8 cellular contexts compared by ENCODE assay signal in the genomic region with DNA sequence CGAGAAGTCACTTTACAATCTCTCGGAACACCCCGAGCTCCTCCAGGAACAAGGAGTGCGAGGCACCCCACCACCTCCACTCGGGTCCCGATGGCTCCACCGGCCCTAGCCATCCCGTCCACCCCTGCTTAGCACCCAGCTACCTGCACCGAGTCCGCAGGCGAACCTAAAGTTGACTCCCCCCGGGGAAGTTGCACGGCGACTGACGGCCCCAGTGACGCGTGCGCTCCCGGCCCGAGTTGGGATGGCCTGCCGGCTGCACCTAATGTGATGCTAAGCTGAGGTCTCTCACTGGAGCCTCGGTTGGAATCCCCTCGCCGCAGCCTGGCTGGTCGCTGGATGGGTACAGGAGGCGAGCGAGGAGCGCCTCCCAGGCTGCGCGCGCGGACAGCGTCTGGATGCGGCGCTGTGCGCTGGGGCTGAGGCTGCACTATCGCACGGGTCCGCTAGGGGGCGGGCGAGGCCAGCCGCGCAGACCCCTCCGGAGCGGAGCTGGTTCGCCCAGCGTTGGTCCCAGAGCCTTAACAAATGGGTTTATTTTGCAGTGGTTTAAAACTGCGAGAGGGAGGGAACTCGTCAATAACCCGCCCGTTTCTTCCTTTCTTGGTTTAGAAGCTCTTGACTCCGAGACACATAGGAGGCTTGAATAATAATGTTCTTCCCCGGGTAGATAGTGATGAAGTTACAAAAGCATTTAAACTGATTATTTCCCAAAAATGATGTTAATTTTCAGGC. TPM values are rescaled to one million over a fixed set of nuclear protein-coding genes. Genes with fewer than 3 reads are reported as not detected.
DNase-seq lines count a peak whose midpoint lies in the region; ATAC-seq and TF ChIP-seq lines count a peak whose summit lies in the region.

A gene (minus strand): TSS at position 526 of the 735 bp plus-strand sequence. CDS start 1,426 bp downstream, outside the sequence.

- peak within 1 kb of the TSS; percentile 35 for H3K9ac ChIP-seq in PC-3 (ENCODE audit: low read length)

- peak within 1 kb of the TSS; percentile 75 for H3K4me3 Mint-ChIP-seq in Calu3 (ENCODE audit: low read depth, unreplicated experiment)

- no peaks in the 10 kb centered on the region for H3F3A ChIP-seq in PC-3 (ENCODE audit: low read length, unreplicated experiment)

- H3K27ac ChIP-seq in PC-3 (ENCODE audit: low read length) = no peak within 1 kb of the TSS
- no peak within 1 kb of the TSS for H3K27ac ChIP-seq in ovary
- no peak within 1 kb of the TSS for H3K27ac ChIP-seq in upper lobe of right lung

- intact Hi-C loops in Calu3 (cut with micrococcal nuclease; ENCODE audit: unreplicated experiment) (loop anchor here (2.0 to 5.0 kb wide), 2 partner anchors 87 to 106 kb away; no protein-coding TSS in a partner anchor), PC-3 (cut with micrococcal nuclease) (loop anchor here (1.0 to 2.0 kb wide), 7 partner anchors 86 to 298 kb away; no protein-coding TSS in a partner anchor), ovary (cut with DNase I) (loop anchor here in 2 of 4 donors (10.0 kb wide), 1 partner anchor 104 kb away; no protein-coding TSS in a partner anchor), upper lobe of right lung (cut with DNase I) (no loop called here)

- ATAC-seq in GM19372 (IDR thresholded peaks at IDR 0.05; ENCODE audit: low read depth, unreplicated experiment) (peak; percentile 70), HG03457 (IDR thresholded peaks at IDR 0.05; ENCODE audit: unreplicated experiment) (peak; percentile 69), PC-3 (peak; percentile 86), upper lobe of right lung (peak; percentile 95)

- H3K27me3 ChIP-seq in PC-3 (ENCODE audit: low read length) (no peaks in the 10 kb centered on the region), ovary (no peaks in the 10 kb centered on the region), upper lobe of right lung (peaks cover 32% of the 10 kb centered on the region)

- peaks cover 37% of the 10 kb centered on the region; the same call in 1 of the 2 replicates for H3K4me1 ChIP-seq in PC-3 (ENCODE audit: insufficient read depth, low read length)
- H3K4me1 ChIP-seq in ovary (ENCODE audit: insufficient read depth) = peaks cover 11% of the 10 kb centered on the region
- peaks cover 13% of the 10 kb centered on the region for H3K4me1 ChIP-seq in upper lobe of right lung

- no peaks in the 10 kb centered on the region for H3K9me2 ChIP-seq in PC-3 (replicated peaks; ENCODE audit: low read length)

- H4K20me1 ChIP-seq in PC-3 (ENCODE audit: low read length) = no peaks in the 10 kb centered on the region

- DNase-seq in Calu3 (peak; percentile 85), PC-3 (peak; percentile 90), glomerular endothelial cell (ENCODE audit: extremely low read depth, low read depth, low spot score) (peak; percentile 5), ovary (peak; percentile 42 to 78 (median 69)), upper lobe of right lung (peak; percentile 74)
- peak; percentile 15 for DNase-seq in activated gamma-delta T cell treated with anti-CD3 and anti-CD28 coated beads, Interleukin-2, amount 50 U/mL, for 16 hours (ENCODE audit: low read depth)

- BruUV-seq in Calu3 (replicated peaks; lab: Mats Ljungman, UMichigan) (no TSS peak), PC-3 (replicated peaks; lab: Mats Ljungman, UMichigan) (TSS peak; percentile 64)

- H3K4me1 Mint-ChIP-seq in Calu3 (ENCODE audit: low read depth, unreplicated experiment) = peaks cover 6% of the 10 kb centered on the region

- H3K27me3 Mint-ChIP-seq in Calu3 (ENCODE audit: unreplicated experiment) = peaks cover 13% of the 10 kb centered on the region

- TF ChIP-seq CTCF in Calu3 (IDR thresholded peaks at IDR 0.05; ENCODE audit: unreplicated experiment) = peak; percentile 96
- TF ChIP-seq CTCF in PC-3 (conservative IDR thresholded peaks at IDR 0.05; ENCODE audit: low read depth, low read length) = peak; percentile 99
- TF ChIP-seq CTCF in ovary (IDR thresholded peaks at IDR 0.05) = peak; percentile 74 to 94 (median 87)
- peak; percentile 100 for TF ChIP-seq CTCF in upper lobe of right lung (IDR thresholded peaks at IDR 0.05)

- 2 to 5% (median 4%) methylated on average over 49 to 53 of the region's 53 CpGs for WGBS in ovary, 3 donors

- TF ChIP-seq POLR2A in ovary (IDR thresholded peaks at IDR 0.05) = no peak

- POLR2A ChIA-PET in PC-3 (lab: Charles Lee; ENCODE audit: unreplicated experiment) = no interaction called here

- H3K9me3 Mint-ChIP-seq in Calu3 (ENCODE audit: low read depth, unreplicated experiment) = no peaks in the 10 kb centered on the region

- H3K36me3 ChIP-seq in PC-3 (ENCODE audit: low read depth, low read length) = no peaks in the 10 kb centered on the region
- no peaks in the 10 kb centered on the region for H3K36me3 ChIP-seq in ovary
- no peaks in the 10 kb centered on the region for H3K36me3 ChIP-seq in upper lobe of right lung

- H3K4me3 ChIP-seq in PC-3 (ENCODE audit: low read length) (peak within 1 kb of the TSS; percentile 82), ovary (no peak within 1 kb of the TSS), upper lobe of right lung (peak within 1 kb of the TSS; percentile 32)

- no peaks in the 10 kb centered on the region for H3K9me3 ChIP-seq in PC-3 (ENCODE audit: low read length)
- no peaks in the 10 kb centered on the region for H3K9me3 ChIP-seq in ovary
- no peaks in the 10 kb centered on the region for H3K9me3 ChIP-seq in upper lobe of right lung

- peak within 1 kb of the TSS; percentile 88 for H2AFZ ChIP-seq in PC-3 (ENCODE audit: low read length)

- H3K4me2 ChIP-seq in PC-3 (ENCODE audit: low read length) = peak within 1 kb of the TSS; percentile 93

- CTCF ChIA-PET in Calu3 (lab: Charles Lee) (interaction anchor here (0.5 to 1.6 kb wide), 10 partner anchors 10 to 533 kb away, joined by 3 to 6 read pairs (median 4); no protein-coding TSS in a partner anchor), PC-3 (lab: Charles Lee) (interaction anchor here (0.5 to 1.5 kb wide), 13 partner anchors 21 to 533 kb away, joined by 3 to 14 read pairs (median 4); no protein-coding TSS in a partner anchor)

- peak within 1 kb of the TSS; percentile 46 for H3K27ac Mint-ChIP-seq in Calu3 (ENCODE audit: unreplicated experiment)

- peaks cover 11% of the 10 kb centered on the region for H3K79me2 ChIP-seq in PC-3 (ENCODE audit: low read length)

- TF ChIP-seq EP300 in ovary (IDR thresholded peaks at IDR 0.05) = no peak

- no peaks in the 10 kb centered on the region for H3K36me3 Mint-ChIP-seq in Calu3 (ENCODE audit: insufficient read depth, unreplicated experiment)

RNA-seq across cellular contexts. Expression of the gene that starts here (rescaled TPM):
- total RNA-seq in Calu3 (2022) = 2.8 and 3.4 TPM in 2 replicates
- 21.5 and 23.1 TPM in 2 replicates for total RNA-seq in PC-3 (2014; rRNA removed)
- total RNA-seq in glomerular endothelial cell = 1.1 and 4.8 TPM in 2 replicates
- 10 to 100 TPM in 1 of 7 donors, 1 to 10 TPM in 3, under 1 TPM in 3; 0.27 to 14.9 (median 1.1) TPM for total RNA-seq in ovary
- polyA plus RNA-seq in ovary = 1 to 10 TPM; 4.9 to 5.0 TPM
- total RNA-seq in upper lobe of right lung = 0.55 TPM

Comparison
In these comparisons a context has a peak if more than half of its experiments do, and no peak if none do; other contexts are left out.
1. Peak in DNase-seq, ATAC-seq and H3K4me3 ChIP-seq in upper lobe of right lung; RNA of the gene not detected or under 1 TPM.
2. DNase-seq: peak in every context shown above with its lines; median percentile 90 in PC-3; 85 in Calu3; 74 in upper lobe of right lung; 69 in ovary; 15 in activated gamma-delta T cell treated with anti-CD3 and anti-CD28 coated beads, Interleukin-2, amount 50 U/mL, for 16 hours; 5 in glomerular endothelial cell.